Comparison of ENCODE assay signal across 7 cellular contexts in genomic region chr10:112446055-112446854, GRCh38. TPM values are rescaled to one million over a fixed set of nuclear protein-coding genes. Genes with fewer than 3 reads are reported as not detected.
A peak's percentile ranks its signal among the peaks of the same experiment; 100 is the strongest.
DNase-seq lines count a peak whose midpoint lies in the region; ATAC-seq and TF ChIP-seq lines count a peak whose summit lies in the region.

No MANE protein-coding gene starts in this region.

- no peaks in the 10 kb centered on the region for H3K27me3 ChIP-seq in cardiac muscle cell
- H3K27me3 ChIP-seq in rectal smooth muscle tissue (ENCODE audit: control insufficient read depth, insufficient read depth, low read length), result no peaks in the 10 kb centered on the region

- DNase-seq in KG1 (lab: John Stamatoyannopoulos, UW), result peak; percentile 10
- DNase-seq in activated T-cell treated with anti-CD3 and anti-CD28 coated beads, Interleukin-2, amount 50 U/mL, for 48 hours, result peak; percentile 26
- DNase-seq in cardiac muscle cell (ENCODE audit: low read depth in 1 of 2, low spot score in 1 of 2), result peak in 1 of 2 donors; percentile 16
- no peak for DNase-seq in NCI-H226
- no peak for DNase-seq in D341Med (ENCODE audit: low spot score)

- no peak for TF ChIP-seq CTCF in cardiac muscle cell (IDR thresholded peaks at IDR 0.05; ENCODE audit: low read depth, low read length)

- H3K36me3 ChIP-seq in cardiac muscle cell, result peaks cover 28% of the 10 kb centered on the region
- no peaks in the 10 kb centered on the region for H3K36me3 ChIP-seq in rectal smooth muscle tissue (ENCODE audit: control insufficient read depth, insufficient read depth, low read length)

- peak overlapping the region; percentile 99 for H3K27ac ChIP-seq in cardiac muscle cell
- peak overlapping the region; percentile 89 for H3K27ac ChIP-seq in rectal smooth muscle tissue (ENCODE audit: low read depth, low read length)

- H3K4me1 ChIP-seq in cardiac muscle cell (ENCODE audit: low read depth), result peaks cover 9% of the 10 kb centered on the region
- H3K4me1 ChIP-seq in rectal smooth muscle tissue (ENCODE audit: control insufficient read depth, insufficient read depth, low read length), result peaks cover 11% of the 10 kb centered on the region

- H3K4me3 ChIP-seq in cardiac muscle cell, result peak overlapping the region; percentile 82
- H3K4me3 ChIP-seq in rectal smooth muscle tissue (ENCODE audit: low read length), result peak overlapping the region; percentile 99

- peak; percentile 35 for ATAC-seq in GM19025 (IDR thresholded peaks at IDR 0.05; ENCODE audit: low read depth, unreplicated experiment)

- H3K9me3 ChIP-seq in cardiac muscle cell (ENCODE audit: low read depth), result no peaks in the 10 kb centered on the region

- H3K9ac ChIP-seq in rectal smooth muscle tissue (ENCODE audit: low read length), result peak overlapping the region; percentile 95

RNA-seq across cellular contexts. Expression of gene ZDHHC6, which starts 0.5 kb away (rescaled TPM):
- 12.1 and 21.0 TPM in 2 replicates for total RNA-seq in cardiac muscle cell
- polyA plus RNA-seq in cardiac muscle cell, result 26.1 and 37.4 TPM in 2 replicates

RNA-seq across cellular contexts. Expression of gene VTI1A, which starts 0.8 kb away (rescaled TPM):
- total RNA-seq in cardiac muscle cell, result 28.1 and 33.1 TPM in 2 replicates
- polyA plus RNA-seq in cardiac muscle cell, result 18.5 and 19.3 TPM in 2 replicates

Comparison
In these comparisons a context has a peak if more than half of its experiments do, and no peak if none do; other contexts are left out.
1. DNase-seq: peak in KG1 (single experiment) and activated T-cell treated with anti-CD3 and anti-CD28 coated beads, Interleukin-2, amount 50 U/mL, for 48 hours (2 of 2); none in NCI-H226 (single experiment) and D341Med (single experiment).